In genomic region chr22:27434898-27435297, GRCh38 we compare ENCODE assay signal across 19 cellular contexts.
"Had no signal": no experiment of that assay in that cellular context is flagged by ENCODE, and none has a peak within 500 bp of the region (broad histone marks: within the 10 kb centered on the region; RNA-seq: fewer than 3 reads in every experiment).

No MANE protein-coding gene starts in this region.

- H3K27ac ChIP-seq: brain microvascular endothelial cell, gastrocnemius medialis, tibial artery had no signal

- H3K4me1 Mint-ChIP-seq: activated CD4-positive, alpha-beta memory T cell treated with anti-CD3 and anti-CD28 coated beads, Interleukin-2, amount 10 ng/mL, durations not matched to agents 7 days and 5 days; activated CD8-positive, alpha-beta memory T cell treated with anti-CD3 and anti-CD28 coated beads, Interleukin-2, amount 10 ng/mL, durations not matched to agents 7 days and 5 days; activated naive CD8-positive, alpha-beta T cell treated with anti-CD3 and anti-CD28 coated beads, Interleukin-2, amount 10 ng/mL, durations not matched to agents 7 days and 5 days; memory B cell; naive B cell had no signal

- H3K27ac Mint-ChIP-seq: activated CD4-positive, alpha-beta memory T cell treated with anti-CD3 and anti-CD28 coated beads, Interleukin-2, amount 10 ng/mL, durations not matched to agents 7 days and 5 days; activated CD8-positive, alpha-beta memory T cell treated with anti-CD3 and anti-CD28 coated beads, Interleukin-2, amount 10 ng/mL, durations not matched to agents 7 days and 5 days; activated naive CD8-positive, alpha-beta T cell treated with anti-CD3 and anti-CD28 coated beads, Interleukin-2, amount 10 ng/mL, durations not matched to agents 7 days and 5 days; memory B cell had no signal

- H3K9me3 ChIP-seq: gastrocnemius medialis, uterus had no signal

- H3K36me3 Mint-ChIP-seq: activated CD8-positive, alpha-beta memory T cell treated with anti-CD3 and anti-CD28 coated beads, Interleukin-2, amount 10 ng/mL, durations not matched to agents 7 days and 5 days; activated naive CD8-positive, alpha-beta T cell treated with anti-CD3 and anti-CD28 coated beads, Interleukin-2, amount 10 ng/mL, durations not matched to agents 7 days and 5 days; memory B cell; naive B cell had no signal

- H3K36me3 ChIP-seq: brain microvascular endothelial cell, gastrocnemius medialis, uterus had no signal

- DNase-seq: activated CD4-positive, alpha-beta memory T cell treated with anti-CD3 and anti-CD28 coated beads, Interleukin-2, amount 10 ng/mL, durations not matched to agents 7 days and 5 days; activated CD4-positive, alpha-beta T cell treated with anti-CD3 and anti-CD28 coated beads for 48 hours; activated CD4-positive, CD25-positive, alpha-beta regulatory T cell; activated CD8-positive, alpha-beta memory T cell treated with anti-CD3 and anti-CD28 coated beads, Interleukin-2, amount 10 ng/mL, durations not matched to agents 7 days and 5 days; activated naive CD4-positive, alpha-beta T cell; activated naive CD8-positive, alpha-beta T cell treated with anti-CD3 and anti-CD28 coated beads, Interleukin-2, amount 10 ng/mL, durations not matched to agents 7 days and 5 days; brain microvascular endothelial cell; gastrocnemius medialis; mucosa of descending colon; naive B cell; stimulated activated naive CD8-positive, alpha-beta T cell treated with anti-CD3 and anti-CD28 coated beads, Interleukin-15, Interleukin-2, amounts not matched to agents 100 U/mL and 50 U/mL, for 24 hours; substantia nigra; T-helper 1 cell; T-helper 9 cell; tibial artery; uterus had no signal

- H3K4me3 Mint-ChIP-seq: activated CD4-positive, alpha-beta memory T cell treated with anti-CD3 and anti-CD28 coated beads, Interleukin-2, amount 10 ng/mL, durations not matched to agents 7 days and 5 days; activated CD8-positive, alpha-beta memory T cell treated with anti-CD3 and anti-CD28 coated beads, Interleukin-2, amount 10 ng/mL, durations not matched to agents 7 days and 5 days; activated naive CD8-positive, alpha-beta T cell treated with anti-CD3 and anti-CD28 coated beads, Interleukin-2, amount 10 ng/mL, durations not matched to agents 7 days and 5 days; memory B cell; naive B cell had no signal

- H3K27me3 ChIP-seq: brain microvascular endothelial cell, gastrocnemius medialis, tibial artery, uterus had no signal

- H3K27me3 Mint-ChIP-seq: activated CD4-positive, alpha-beta memory T cell treated with anti-CD3 and anti-CD28 coated beads, Interleukin-2, amount 10 ng/mL, durations not matched to agents 7 days and 5 days; activated CD8-positive, alpha-beta memory T cell treated with anti-CD3 and anti-CD28 coated beads, Interleukin-2, amount 10 ng/mL, durations not matched to agents 7 days and 5 days; activated naive CD8-positive, alpha-beta T cell treated with anti-CD3 and anti-CD28 coated beads, Interleukin-2, amount 10 ng/mL, durations not matched to agents 7 days and 5 days had no signal

- ATAC-seq: activated CD8-positive, alpha-beta memory T cell treated with anti-CD3 and anti-CD28 coated beads, Interleukin-2, amount 10 ng/mL, durations not matched to agents 7 days and 5 days; gastrocnemius medialis; mucosa of descending colon; stimulated activated naive CD8-positive, alpha-beta T cell treated with anti-CD3 and anti-CD28 coated beads, Interleukin-15, Interleukin-2, amounts not matched to agents 100 U/mL and 50 U/mL, for 24 hours had no signal

- H3K4me3 ChIP-seq: coronary artery, gastrocnemius medialis, mucosa of descending colon, skin epidermis, tibial artery, uterus had no signal
